8 cellular contexts compared by ENCODE assay signal in genomic region chr2:24489465-24489864, GRCh38. TPM values are rescaled to one million over a fixed set of nuclear protein-coding genes. Genes with fewer than 3 reads are reported as not detected.
DNase-seq lines count a peak whose midpoint lies in the region; ATAC-seq and TF ChIP-seq lines count a peak whose summit lies in the region.

No MANE protein-coding gene starts in this region.

- peaks cover 36% of the 10 kb centered on the region for H3K4me1 ChIP-seq in CD4-positive, CD25-positive, alpha-beta regulatory T cell (ENCODE audit: control insufficient read depth, insufficient read depth, low read length, poor library complexity, severe bottlenecking)

- no peaks in the 10 kb centered on the region for H3K9me3 ChIP-seq in CD4-positive, CD25-positive, alpha-beta regulatory T cell (ENCODE audit: control insufficient read depth in 2 of 2, low read length in 2 of 2)

- H3K27ac Mint-ChIP-seq in CD4-positive, CD25-positive, alpha-beta regulatory T cell: peak overlapping the region; percentile 93 to 96 (median 95)
- H3K27ac Mint-ChIP-seq in HFFc6 (no peak overlapping the region), nephron (peak overlapping the region; percentile 86 to 94 (median 93))
- H3K27ac Mint-ChIP-seq in activated naive CD8-positive, alpha-beta T cell treated with anti-CD3 and anti-CD28 coated beads for 36 hours: peak overlapping the region; percentile 89

- peak overlapping the region; percentile 79 to 96 (median 93) for H3K4me3 Mint-ChIP-seq in CD4-positive, CD25-positive, alpha-beta regulatory T cell
- peak overlapping the region; percentile 90; the same call in 1 of the 2 replicates for H3K4me3 Mint-ChIP-seq in HFFc6
- H3K4me3 Mint-ChIP-seq in activated naive CD8-positive, alpha-beta T cell treated with anti-CD3 and anti-CD28 coated beads for 36 hours: peak overlapping the region; percentile 92
- H3K4me3 Mint-ChIP-seq in nephron: peak overlapping the region; percentile 79 to 88 (median 88)

- no peaks in the 10 kb centered on the region for H3K9me3 Mint-ChIP-seq in CD4-positive, CD25-positive, alpha-beta regulatory T cell
- H3K9me3 Mint-ChIP-seq in HFFc6 (peaks cover under 1% of the 10 kb centered on the region; the same call in 1 of the 2 replicates), nephron (peaks cover 3% of the 10 kb centered on the region)
- no peaks in the 10 kb centered on the region for H3K9me3 Mint-ChIP-seq in activated naive CD8-positive, alpha-beta T cell treated with anti-CD3 and anti-CD28 coated beads for 36 hours

- ATAC-seq in CD4-positive, CD25-positive, alpha-beta regulatory T cell (ENCODE audit: low read depth in 2 of 2): no peak
- ATAC-seq in HG03520 (IDR thresholded peaks at IDR 0.05; ENCODE audit: unreplicated experiment): no peak

- TF ChIP-seq CTCF in HFFc6 (IDR thresholded peaks at IDR 0.05) (no peak), nephron (IDR thresholded peaks at IDR 0.05; ENCODE audit: unreplicated experiment in 3 of 3) (no peak)

- H3K36me3 ChIP-seq in CD4-positive, CD25-positive, alpha-beta regulatory T cell (ENCODE audit: control insufficient read depth, insufficient read depth, low read length): no peaks in the 10 kb centered on the region

- intact Hi-C loops in cardiac septum (cut with DNase I): no loop called here

- H3K27ac ChIP-seq in CD4-positive, CD25-positive, alpha-beta regulatory T cell (ENCODE audit: insufficient read depth, low read length, poor library complexity, severe bottlenecking): no peak overlapping the region

- no peaks in the 10 kb centered on the region for H3K27me3 Mint-ChIP-seq in CD4-positive, CD25-positive, alpha-beta regulatory T cell
- peaks cover 7% of the 10 kb centered on the region for H3K27me3 Mint-ChIP-seq in HFFc6 (ENCODE audit: insufficient read depth)
- H3K27me3 Mint-ChIP-seq in activated naive CD8-positive, alpha-beta T cell treated with anti-CD3 and anti-CD28 coated beads for 36 hours: no peaks in the 10 kb centered on the region
- no peaks in the 10 kb centered on the region for H3K27me3 Mint-ChIP-seq in nephron (ENCODE audit: low read depth)

- no peaks in the 10 kb centered on the region for H3K36me3 Mint-ChIP-seq in CD4-positive, CD25-positive, alpha-beta regulatory T cell
- no peaks in the 10 kb centered on the region for H3K36me3 Mint-ChIP-seq in HFFc6 (ENCODE audit: low read depth)
- peaks cover 2% of the 10 kb centered on the region for H3K36me3 Mint-ChIP-seq in activated naive CD8-positive, alpha-beta T cell treated with anti-CD3 and anti-CD28 coated beads for 36 hours
- H3K36me3 Mint-ChIP-seq in nephron (ENCODE audit: low read depth): no peaks in the 10 kb centered on the region

- no peak for DNase-seq in CD4-positive, CD25-positive, alpha-beta regulatory T cell
- DNase-seq in HFFc6 (no peak), cardiac septum (ENCODE audit: low spot score) (no peak), RKO (ENCODE audit: low spot score) (no peak)
- no peak for DNase-seq in activated naive CD8-positive, alpha-beta T cell treated with anti-CD3 and anti-CD28 coated beads for 36 hours
- DNase-seq in central memory CD4-positive, alpha-beta T cell: no peak

- H3K4me1 Mint-ChIP-seq in CD4-positive, CD25-positive, alpha-beta regulatory T cell: peaks cover 34 to 43% (median 35%) of the 10 kb centered on the region in 4 donors
- peaks cover 32% of the 10 kb centered on the region for H3K4me1 Mint-ChIP-seq in HFFc6 (ENCODE audit: low read depth)
- peaks cover 36% of the 10 kb centered on the region for H3K4me1 Mint-ChIP-seq in activated naive CD8-positive, alpha-beta T cell treated with anti-CD3 and anti-CD28 coated beads for 36 hours
- H3K4me1 Mint-ChIP-seq in nephron: peaks cover 64% of the 10 kb centered on the region

- H3K4me3 ChIP-seq in CD4-positive, CD25-positive, alpha-beta regulatory T cell (ENCODE audit: low read depth, low read length): no peak overlapping the region

- no peaks in the 10 kb centered on the region for H3K27me3 ChIP-seq in CD4-positive, CD25-positive, alpha-beta regulatory T cell (ENCODE audit: control insufficient read depth, insufficient read depth, low read length)

RNA-seq across cellular contexts. Expression of gene NCOA1, which starts 1.6 kb away (rescaled TPM):
- total RNA-seq in CD4-positive, CD25-positive, alpha-beta regulatory T cell: 53.6 TPM
- polyA plus RNA-seq in CD4-positive, CD25-positive, alpha-beta regulatory T cell: 10 to 100 TPM in 3 of 4 donors, 1 to 10 TPM in 1; 9.0 to 20.9 (median 12.7) TPM
- 10 to 100 TPM in 4 of 6 experiments, 1 to 10 TPM in 2; 8.6 to 11.2 (median 10.7) TPM for total RNA-seq in HFFc6 (2021; fragmentation: NEBNext Ultra II Directional; extraction: Animal tissue kit (Norgen Biotek cat#: 25700))
- total RNA-seq in activated naive CD8-positive, alpha-beta T cell treated with anti-CD3 and anti-CD28 coated beads for 36 hours: 10 to 100 TPM; 19.2 to 20.2 TPM
- total RNA-seq in cardiac septum: 31.9 TPM
